15 cellular contexts compared by ENCODE assay signal in the genomic region with DNA sequence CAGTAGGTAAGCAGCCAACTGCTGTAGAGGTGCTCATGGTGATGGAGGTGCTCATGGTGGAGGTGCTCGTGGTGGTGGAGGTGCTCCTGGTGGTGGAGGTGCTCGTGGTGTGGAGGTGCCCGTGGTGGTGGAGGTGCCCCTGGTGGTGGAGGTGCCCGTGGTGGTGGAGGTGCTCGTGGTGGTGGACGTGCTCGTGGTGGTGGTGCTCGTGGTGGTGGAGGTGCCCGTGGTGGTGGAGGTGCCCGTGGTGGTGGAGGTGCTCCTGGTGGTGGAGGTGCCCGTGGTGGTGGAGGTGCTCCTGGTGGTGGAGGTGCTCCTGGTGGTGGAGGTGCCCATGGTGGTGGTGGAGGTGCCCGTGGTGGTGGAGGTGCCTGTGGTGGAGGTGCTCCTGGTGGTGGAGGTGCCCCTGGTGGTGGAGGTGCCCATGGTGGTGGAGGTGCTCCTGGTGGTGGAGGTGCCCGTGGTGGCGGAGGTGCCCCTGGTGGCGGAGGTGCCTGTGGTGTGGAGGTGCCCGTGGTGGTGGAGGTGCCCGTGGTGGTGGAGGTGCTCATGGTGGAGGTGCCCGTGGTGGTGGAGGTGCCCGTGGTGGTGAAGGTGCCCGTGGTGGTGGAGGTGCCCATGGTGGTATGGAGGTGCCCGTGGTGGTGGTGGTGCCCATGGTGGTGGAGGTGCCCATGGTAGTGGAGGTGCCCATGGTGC.
DNase-seq lines count a peak whose midpoint lies in the region; ATAC-seq and TF ChIP-seq lines count a peak whose summit lies in the region.
"Had no signal": no experiment of that assay in that cellular context is flagged by ENCODE, and none has a peak within 500 bp of the region (broad histone marks: within the 10 kb centered on the region; RNA-seq: fewer than 3 reads in every experiment).

No MANE protein-coding gene starts in this region.

- ATAC-seq in GM18858 (IDR thresholded peaks at IDR 0.05; ENCODE audit: unreplicated experiment) (no peak), HG02678 (IDR thresholded peaks at IDR 0.05; ENCODE audit: unreplicated experiment) (no peak)
- ATAC-seq: A549; CD8-positive, alpha-beta T cell; GM23338 had no signal

- H3K9me3 Mint-ChIP-seq in endothelial cell (ENCODE audit: unreplicated experiment) = peaks cover 62% of the 10 kb centered on the region
- H3K9me3 Mint-ChIP-seq: CD8-positive, alpha-beta T cell had no signal

- WGBS in sigmoid colon, 2 donors = 90 to 93% methylated on average over 21 of the region's 21 CpGs

- peaks cover 23% of the 10 kb centered on the region for H3K27me3 Mint-ChIP-seq in endothelial cell (ENCODE audit: unreplicated experiment)
- H3K27me3 Mint-ChIP-seq: IgD-negative memory B cell had no signal

- peaks cover 41% of the 10 kb centered on the region for H3K36me3 Mint-ChIP-seq in endothelial cell (ENCODE audit: low read depth, unreplicated experiment)
- H3K36me3 Mint-ChIP-seq: CD14-positive monocyte; CD8-positive, alpha-beta T cell; IgD-negative memory B cell had no signal

- no peak for DNase-seq in endothelial cell (ENCODE audit: low spot score)
- DNase-seq in mesenteric fat pad (ENCODE audit: low spot score) = peak; percentile 68
- peak; percentile 21 for DNase-seq in sigmoid colon
- no peak for DNase-seq in GM13976 (ENCODE audit: low spot score)
- DNase-seq: CD8-positive, alpha-beta T cell; COR-L47; DND-41; GDM1; H7 had no signal

- in situ Hi-C loops in GM13976 (cut with MboI; ENCODE audit: low sequenced_read_pairs, unreplicated experiment) = no loop called here

- H3K27me3 ChIP-seq in sigmoid colon = peaks cover 0 to 3% (median 0%) of the 10 kb centered on the region in 3 donors

- no peak overlapping the region for H3K27ac Mint-ChIP-seq in endothelial cell (ENCODE audit: unreplicated experiment)
- H3K27ac Mint-ChIP-seq: CD8-positive, alpha-beta T cell; GM23338; IgD-negative memory B cell had no signal

- no peak for TF ChIP-seq EP300 in sigmoid colon (IDR thresholded peaks at IDR 0.05)

- no peak overlapping the region for H3K27ac ChIP-seq in sigmoid colon
- H3K27ac ChIP-seq: A549 had no signal

- H3K4me3 ChIP-seq in sigmoid colon = no peak overlapping the region
- H3K4me3 ChIP-seq: A549, GM23338 had no signal

- no peak for TF ChIP-seq POLR2A in sigmoid colon (IDR thresholded peaks at IDR 0.05)

- no peaks in the 10 kb centered on the region for H3K4me1 Mint-ChIP-seq in endothelial cell (ENCODE audit: unreplicated experiment)
- H3K4me1 Mint-ChIP-seq: CD14-positive monocyte, GM23338 had no signal

- peak overlapping the region; percentile 21 for H3K4me3 Mint-ChIP-seq in endothelial cell (ENCODE audit: unreplicated experiment)
- H3K4me3 Mint-ChIP-seq: CD14-positive monocyte; CD8-positive, alpha-beta T cell; GM23338; IgD-negative memory B cell had no signal

- TF ChIP-seq CTCF in endothelial cell (IDR thresholded peaks at IDR 0.05; ENCODE audit: unreplicated experiment) (no peak), sigmoid colon (IDR thresholded peaks at IDR 0.05) (no peak), GM13976 (IDR thresholded peaks at IDR 0.05; ENCODE audit: borderline replicate concordance, control extremely low read depth, extremely low read depth, insufficient read depth, missing control alignments) (no peak)

- no peaks in the 10 kb centered on the region for H3K9me3 ChIP-seq in sigmoid colon

- no peaks in the 10 kb centered on the region for H3K36me3 ChIP-seq in sigmoid colon

- intact Hi-C loops in sigmoid colon (cut with DNase I) = no loop called here

- no peaks in the 10 kb centered on the region for H3K4me1 ChIP-seq in sigmoid colon
- H3K4me1 ChIP-seq: A549 had no signal

Comparison
In these comparisons a context has a peak if more than half of its experiments do, and no peak if none do; other contexts are left out.
1. DNase-seq: peak in mesenteric fat pad (single experiment) and sigmoid colon (single experiment); none in endothelial cell (single experiment) and GM13976 (single experiment).